In the genomic region with DNA sequence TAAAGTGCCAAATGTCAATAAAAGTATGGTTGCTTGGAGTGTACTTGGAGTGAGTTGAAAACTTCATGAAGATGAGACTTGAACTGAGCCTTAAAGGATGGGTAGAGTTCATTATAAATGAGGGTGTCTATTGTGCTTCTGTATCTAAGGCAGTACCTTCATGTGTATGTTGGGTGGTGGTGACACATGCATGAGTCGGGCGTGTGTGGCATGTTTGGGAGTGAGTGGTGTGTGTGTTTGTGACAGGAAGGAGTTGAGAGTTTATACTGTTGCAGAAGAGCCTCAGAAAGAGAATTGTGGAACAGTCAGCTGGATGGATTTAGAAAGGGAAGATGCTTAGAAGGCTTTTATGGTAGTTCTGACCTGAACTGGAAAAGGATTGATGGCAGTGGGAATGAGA, we compare ENCODE assay signal across 17 cellular contexts. TPM values are rescaled to one million over a fixed set of nuclear protein-coding genes. Genes with fewer than 3 reads are reported as not detected.
DNase-seq lines count a peak whose midpoint lies in the region; ATAC-seq lines count a peak whose summit lies in the region.
"Had no signal": no experiment of that assay in that cellular context is flagged by ENCODE, and none has a peak within 500 bp of the region (broad histone marks: within the 10 kb centered on the region; RNA-seq: fewer than 3 reads in every experiment).

No MANE protein-coding gene starts in this region.

- peaks cover 100% of the 10 kb centered on the region for H3K79me2 ChIP-seq in GM23248 (ENCODE audit: insufficient read depth)

- H3K36me3 ChIP-seq in CD4-positive, alpha-beta memory T cell (ENCODE audit: insufficient read depth, low read length) = no peaks in the 10 kb centered on the region
- no peaks in the 10 kb centered on the region for H3K36me3 ChIP-seq in GM23248 (ENCODE audit: low read depth)
- no peaks in the 10 kb centered on the region for H3K36me3 ChIP-seq in naive thymus-derived CD4-positive, alpha-beta T cell (ENCODE audit: control insufficient read depth in 2 of 3, insufficient read depth in 3 of 3, low read length in 3 of 3)
- H3K36me3 ChIP-seq in HAP-1 (replicated peaks) = no peaks in the 10 kb centered on the region
- H3K36me3 ChIP-seq: colonic mucosa, left lung, right lobe of liver had no signal

- no peak overlapping the region for H3K4me3 ChIP-seq in CD4-positive, alpha-beta memory T cell (ENCODE audit: low read length in 2 of 2)
- H3K4me3 ChIP-seq in GM23248 = no peak overlapping the region
- H3K4me3 ChIP-seq in naive thymus-derived CD4-positive, alpha-beta T cell (ENCODE audit: low read length) = no peak overlapping the region
- H3K4me3 ChIP-seq in HAP-1 = no peak overlapping the region
- H3K4me3 ChIP-seq: colonic mucosa, left lung, right lobe of liver had no signal

- peak; percentile 85 to 90 for ATAC-seq in activated T-cell treated with anti-CD3 and anti-CD28 coated beads, Interleukin-2, amount 50 U/mL, for 4 hours
- no peak for ATAC-seq in naive thymus-derived CD4-positive, alpha-beta T cell
- no peak for ATAC-seq in HG03571 (IDR thresholded peaks at IDR 0.05; ENCODE audit: unreplicated experiment)
- ATAC-seq: left lung, right lobe of liver had no signal

- no peak overlapping the region for H2AFZ ChIP-seq in GM23248

- H3K4me2 ChIP-seq in GM23248 (ENCODE audit: unreplicated experiment) = no peak overlapping the region

- H3K9ac ChIP-seq in GM23248 = no peak overlapping the region

- peaks cover 9 to 12% of the 10 kb centered on the region in 2 donors for H3K36me3 Mint-ChIP-seq in CD4-positive, alpha-beta memory T cell
- peaks cover 19% of the 10 kb centered on the region for H3K36me3 Mint-ChIP-seq in activated T-cell treated with anti-CD3 and anti-CD28 coated beads, Interleukin-2, amount 50 U/mL, for 4 hours (ENCODE audit: insufficient read depth)
- peaks cover 4 to 22% (median 9%) of the 10 kb centered on the region in 5 donors for H3K36me3 Mint-ChIP-seq in naive thymus-derived CD4-positive, alpha-beta T cell

- H3K9me3 ChIP-seq in CD4-positive, alpha-beta memory T cell (ENCODE audit: control insufficient read depth in 1 of 2, low read length in 2 of 2) = no peaks in the 10 kb centered on the region
- H3K9me3 ChIP-seq in GM23248 (ENCODE audit: low read depth) = no peaks in the 10 kb centered on the region
- H3K9me3 ChIP-seq in naive thymus-derived CD4-positive, alpha-beta T cell (ENCODE audit: control insufficient read depth in 2 of 3, low read length in 3 of 3) = no peaks in the 10 kb centered on the region
- H3K9me3 ChIP-seq in HAP-1 = peaks cover 6% of the 10 kb centered on the region
- H3K9me3 ChIP-seq: colonic mucosa, left lung, right lobe of liver had no signal

- H3K27me3 Mint-ChIP-seq in CD4-positive, alpha-beta memory T cell = no peaks in the 10 kb centered on the region
- H3K27me3 Mint-ChIP-seq in activated T-cell treated with anti-CD3 and anti-CD28 coated beads, Interleukin-2, amount 50 U/mL, for 4 hours (ENCODE audit: low read depth) = no peaks in the 10 kb centered on the region
- H3K27me3 Mint-ChIP-seq in naive thymus-derived CD4-positive, alpha-beta T cell = no peaks in the 10 kb centered on the region
- H3K27me3 Mint-ChIP-seq: IgD-negative memory B cell had no signal

- CTCF ChIA-PET in CD4-positive, alpha-beta memory T cell (lab: Charles Lee; ENCODE audit: partially characterized antibody) = no interaction called here
- CTCF ChIA-PET in naive thymus-derived CD4-positive, alpha-beta T cell (lab: Charles Lee) = no interaction called here

- H3K4me1 Mint-ChIP-seq in CD4-positive, alpha-beta memory T cell = peaks cover 40 to 74% (median 49%) of the 10 kb centered on the region in 4 donors
- H3K4me1 Mint-ChIP-seq in activated T-cell treated with anti-CD3 and anti-CD28 coated beads, Interleukin-2, amount 50 U/mL, for 4 hours (ENCODE audit: low read depth) = peaks cover 51% of the 10 kb centered on the region
- peaks cover 13 to 81% (median 66%) of the 10 kb centered on the region in 7 donors for H3K4me1 Mint-ChIP-seq in naive thymus-derived CD4-positive, alpha-beta T cell

- peak overlapping the region in 6 of 7 donors; percentile 0 to 61 (median 12) for H3K27ac Mint-ChIP-seq in CD4-positive, alpha-beta memory T cell
- H3K27ac Mint-ChIP-seq in naive thymus-derived CD4-positive, alpha-beta T cell = peak overlapping the region in 1 of 9 donors; percentile 26

- WGBS in GM23248 (ENCODE audit: low coverage in 1 of 2, low lambda C conversion rate in 2 of 2, missing lambda C conversion rate in 2 of 2), 2 experiments = 14 to 20% methylated on average over 2 of the region's 2 CpGs

- H3F3A ChIP-seq in GM23248 (ENCODE audit: insufficient read depth) = no peaks in the 10 kb centered on the region

- POLR2A ChIA-PET in CD4-positive, alpha-beta memory T cell (lab: Charles Lee; ENCODE audit: partially characterized antibody) = no interaction called here
- POLR2A ChIA-PET in naive thymus-derived CD4-positive, alpha-beta T cell (lab: Charles Lee) = no interaction called here

- peaks cover 14% of the 10 kb centered on the region for H3K4me1 ChIP-seq in CD4-positive, alpha-beta memory T cell (ENCODE audit: insufficient read depth, low read length)
- H3K4me1 ChIP-seq in GM23248 (ENCODE audit: insufficient read depth) = peaks cover 9% of the 10 kb centered on the region; the same call in 1 of the 2 replicates
- peaks cover 5% of the 10 kb centered on the region in 2 donors for H3K4me1 ChIP-seq in naive thymus-derived CD4-positive, alpha-beta T cell (ENCODE audit: control insufficient read depth in 2 of 2, insufficient read depth in 2 of 2, low read length in 2 of 2)
- 0 out of 2 replicates have a peak, but pooled peaks cover 4% of the 10 kb centered on the region for H3K4me1 ChIP-seq in HAP-1
- H3K4me1 ChIP-seq: colonic mucosa had no signal

- no peak for DNase-seq in CD4-positive, alpha-beta memory T cell
- DNase-seq in GM23248 = peak; percentile 53
- DNase-seq in activated T-cell treated with anti-CD3 and anti-CD28 coated beads, Interleukin-2, amount 50 U/mL, for 4 hours = no peak
- DNase-seq in naive thymus-derived CD4-positive, alpha-beta T cell = no peak
- no peak for DNase-seq in C1 segment of cervical spinal cord (lab: John Stamatoyannopoulos, UW)
- DNase-seq in HPDE6-E6E7 (ENCODE audit: extremely low spot score) = no peak
- no peak for DNase-seq in HAP-1 (ENCODE audit: low spot score in 2 of 2)
- DNase-seq: anterior cingulate cortex, colonic mucosa, hypothalamus, left lung, NCI-H187 treated with DMSO at 0.1 percent for 48 hours, NCI-H748 treated with DMSO at 0.1 percent for 48 hours, right lobe of liver had no signal

- no peaks in the 10 kb centered on the region for H3K27me3 ChIP-seq in CD4-positive, alpha-beta memory T cell (ENCODE audit: insufficient read depth, low read length)
- H3K27me3 ChIP-seq in GM23248 (replicated peaks; ENCODE audit: insufficient read depth) (no peaks in the 10 kb centered on the region), HAP-1 (ENCODE audit: low read depth) (no peaks in the 10 kb centered on the region)
- no peaks in the 10 kb centered on the region for H3K27me3 ChIP-seq in naive thymus-derived CD4-positive, alpha-beta T cell (ENCODE audit: control insufficient read depth in 2 of 2, insufficient read depth in 2 of 2, low read length in 2 of 2)
- H3K27me3 ChIP-seq: colonic mucosa, left lung, right lobe of liver had no signal

- H3K4me3 Mint-ChIP-seq in CD4-positive, alpha-beta memory T cell = peak overlapping the region in 6 of 8 donors; percentile 5 to 44 (median 30)
- no peak overlapping the region for H3K4me3 Mint-ChIP-seq in activated T-cell treated with anti-CD3 and anti-CD28 coated beads, Interleukin-2, amount 50 U/mL, for 4 hours
- peak overlapping the region in 7 of 10 donors; percentile 2 to 61 (median 26) for H3K4me3 Mint-ChIP-seq in naive thymus-derived CD4-positive, alpha-beta T cell
- H3K4me3 Mint-ChIP-seq: CD14-positive monocyte, IgD-negative memory B cell had no signal

- intact Hi-C loops in CD4-positive, alpha-beta memory T cell (cut with micrococcal nuclease) = no loop called here
- intact Hi-C loops in naive thymus-derived CD4-positive, alpha-beta T cell (cut with micrococcal nuclease) = no loop called here

- no peak overlapping the region for H3K27ac ChIP-seq in CD4-positive, alpha-beta memory T cell (ENCODE audit: low read depth, low read length)
- no peak overlapping the region for H3K27ac ChIP-seq in GM23248
- no peak overlapping the region for H3K27ac ChIP-seq in naive thymus-derived CD4-positive, alpha-beta T cell (ENCODE audit: low read depth, low read length)
- H3K27ac ChIP-seq: colonic mucosa, left lung, right lobe of liver had no signal

- in situ Hi-C loops in GM23248 (cut with MboI) (no loop called here), HAP-1 (cut with MboI; ENCODE audit: low sequenced_read_pairs) (no loop called here)

- H3K9me2 ChIP-seq in GM23248 (ENCODE audit: insufficient read depth) = no peaks in the 10 kb centered on the region

- peaks cover 53% of the 10 kb centered on the region; the same call in 1 of the 2 replicates for H4K20me1 ChIP-seq in GM23248 (ENCODE audit: insufficient read depth)

- peaks cover 0 to 3% (median 0%) of the 10 kb centered on the region in 8 donors for H3K9me3 Mint-ChIP-seq in CD4-positive, alpha-beta memory T cell
- peaks cover 5% of the 10 kb centered on the region for H3K9me3 Mint-ChIP-seq in activated T-cell treated with anti-CD3 and anti-CD28 coated beads, Interleukin-2, amount 50 U/mL, for 4 hours
- H3K9me3 Mint-ChIP-seq in naive thymus-derived CD4-positive, alpha-beta T cell = peaks cover 0 to 5% (median 5%) of the 10 kb centered on the region in 11 donors

RNA-seq across cellular contexts. Expression of gene ZRANB1, which starts 6.0 kb away (rescaled TPM):
- total RNA-seq in CD4-positive, alpha-beta memory T cell = 10 to 100 TPM; 23.6 to 23.8 TPM
- polyA plus RNA-seq in CD4-positive, alpha-beta memory T cell = 1 to 10 TPM; 6.2 to 9.2 TPM
- 21.9 and 36.5 TPM in 2 replicates for total RNA-seq in GM23248 (2014; rRNA removed; shearing (Covaris generic))
- polyA plus RNA-seq in GM23248 (2016; fragmentation: Nextera tagmentation; extraction: Ambion mirVana) = 6.0 and 6.6 TPM in 2 replicates
- 10 to 100 TPM; 12.4 to 13.3 (median 13.0) TPM for total RNA-seq in activated T-cell treated with anti-CD3 and anti-CD28 coated beads, Interleukin-2, amount 50 U/mL, for 4 hours
- total RNA-seq in naive thymus-derived CD4-positive, alpha-beta T cell = 10 to 100 TPM; 16.0 to 26.4 (median 22.5) TPM
- 10 to 100 TPM in 1 of 2 donors, 1 to 10 TPM in 1; 7.3 to 10.5 TPM for polyA plus RNA-seq in naive thymus-derived CD4-positive, alpha-beta T cell

Comparison
In these comparisons a context has a peak if more than half of its experiments do, and no peak if none do; other contexts are left out.
1. ATAC-seq: peak in activated T-cell treated with anti-CD3 and anti-CD28 coated beads, Interleukin-2, amount 50 U/mL, for 4 hours (2 of 2); none in naive thymus-derived CD4-positive, alpha-beta T cell (single experiment) and HG03571 (single experiment).